ENCODE assay signal across 1 cellular context in the genomic region with DNA sequence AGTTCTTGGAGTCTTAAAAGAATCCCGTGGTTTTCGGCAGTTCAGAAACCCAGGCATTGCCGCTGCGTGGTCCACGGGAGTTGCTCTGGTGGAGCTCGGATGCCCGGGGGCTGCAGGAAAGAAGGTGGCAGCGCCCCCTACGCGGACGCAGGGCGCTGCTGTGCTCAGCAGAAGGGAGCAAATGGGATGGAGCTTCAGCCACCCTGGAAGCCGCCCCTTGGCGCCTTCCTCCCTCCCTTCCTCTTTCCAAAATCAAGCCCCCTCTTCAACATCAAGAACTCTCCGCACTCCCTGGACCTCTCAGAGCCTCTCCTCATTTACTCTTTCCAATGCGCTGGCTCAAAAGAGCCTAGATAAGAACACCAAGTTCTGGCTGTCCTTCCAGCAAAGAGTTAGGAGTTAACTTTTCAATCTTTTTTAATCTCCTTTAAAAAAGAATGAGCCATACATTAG.
TF ChIP-seq lines count a peak whose summit lies in the region.

No MANE protein-coding gene starts in this region.

TF ChIP-seq in H1, 55 proteins besides CTCF, POLR2A, EP300 and RAD21 (continued from another document):
- TF ChIP-seq KDM4A (IDR thresholded peaks at IDR 0.05; ENCODE audit: low read depth, low read length, severe bottlenecking), result peak; percentile 69
- TF ChIP-seq, protein P1, sequence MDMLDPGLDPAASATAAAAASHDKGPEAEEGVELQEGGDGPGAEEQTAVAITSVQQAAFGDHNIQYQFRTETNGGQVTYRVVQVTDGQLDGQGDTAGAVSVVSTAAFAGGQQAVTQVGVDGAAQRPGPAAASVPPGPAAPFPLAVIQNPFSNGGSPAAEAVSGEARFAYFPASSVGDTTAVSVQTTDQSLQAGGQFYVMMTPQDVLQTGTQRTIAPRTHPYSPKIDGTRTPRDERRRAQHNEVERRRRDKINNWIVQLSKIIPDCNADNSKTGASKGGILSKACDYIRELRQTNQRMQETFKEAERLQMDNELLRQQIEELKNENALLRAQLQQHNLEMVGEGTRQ (IDR thresholded peaks at IDR 0.05; ENCODE audit: low read length), result no peak
- no peak for TF ChIP-seq PHF8 (conservative IDR thresholded peaks at IDR 0.05; ENCODE audit: low read depth, low read length)
- no peak for TF ChIP-seq TAF7 (optimal IDR thresholded peaks at IDR 0.05; ENCODE audit: borderline replicate concordance, low read depth, low read length)
- 0 out of 2 replicates have a peak, but pooled peaks have one; percentile 24 for TF ChIP-seq BACH1 (IDR thresholded peaks at IDR 0.05; ENCODE audit: low read length)
- no peak for TF ChIP-seq GTF2F1 (IDR thresholded peaks at IDR 0.05; ENCODE audit: borderline replicate concordance, low read depth, low read length)
